Comparison of ENCODE assay signal across 11 cellular contexts in the genomic region with DNA sequence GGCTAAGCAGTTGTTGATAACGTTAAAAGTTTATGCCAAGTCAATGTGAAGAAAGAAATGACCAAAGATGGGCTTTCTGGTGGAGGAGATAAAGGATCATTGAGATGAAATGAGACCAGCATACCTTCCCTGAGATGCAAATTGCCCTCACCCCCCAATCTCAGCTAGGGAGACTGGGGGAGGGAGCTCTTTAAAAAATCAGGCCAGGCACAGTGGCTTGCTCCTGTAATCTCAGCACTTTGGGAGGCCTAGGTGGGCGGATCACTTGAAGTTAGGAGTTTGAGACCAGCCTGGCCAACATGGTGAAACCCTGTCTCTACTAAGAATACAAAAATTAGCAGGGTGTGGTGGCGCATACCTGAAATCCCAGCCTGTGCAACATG. TPM values are rescaled to one million over a fixed set of nuclear protein-coding genes. Genes with fewer than 3 reads are reported as not detected.
DNase-seq lines count a peak whose midpoint lies in the region; ATAC-seq and TF ChIP-seq lines count a peak whose summit lies in the region.
"Had no signal": no experiment of that assay in that cellular context is flagged by ENCODE, and none has a peak within 500 bp of the region (broad histone marks: within the 10 kb centered on the region; RNA-seq: fewer than 3 reads in every experiment).

No MANE protein-coding gene starts in this region.

- ATAC-seq in CD4-positive, alpha-beta T cell (ENCODE audit: poor library complexity), result no peak
- ATAC-seq in GM19463 (IDR thresholded peaks at IDR 0.05; ENCODE audit: unreplicated experiment), result peak; percentile 2
- no peak for ATAC-seq in effector memory CD8-positive, alpha-beta T cell (replicated peaks)
- ATAC-seq in HG03520 (IDR thresholded peaks at IDR 0.05; ENCODE audit: unreplicated experiment), result no peak

- H3K36me3 Mint-ChIP-seq in CD4-positive, alpha-beta T cell (ENCODE audit: low read depth), result no peaks in the 10 kb centered on the region
- H3K36me3 Mint-ChIP-seq in effector memory CD8-positive, alpha-beta T cell (ENCODE audit: insufficient read depth), result peaks cover 28% of the 10 kb centered on the region

- POLR2A ChIA-PET in CD4-positive, alpha-beta T cell (lab: Charles Lee), result interaction anchor here (0.8 to 4.7 kb wide), 19 partner anchors 10 to 387 kb away, joined by 3 to 70 read pairs (median 6); a partner anchor contains a TSS

- intact Hi-C loops in CD4-positive, alpha-beta T cell (cut with DNase I, micrococcal nuclease), result no loop called here

- CTCF ChIA-PET in CD4-positive, alpha-beta T cell (lab: Charles Lee), result interaction anchor here (0.6 to 12.1 kb wide), 3 partner anchors 12 to 75 kb away, joined by 3 to 117 read pairs (median 4); no protein-coding TSS in a partner anchor

- no peaks in the 10 kb centered on the region for H3K27me3 Mint-ChIP-seq in CD4-positive, alpha-beta T cell
- H3K27me3 Mint-ChIP-seq in effector memory CD8-positive, alpha-beta T cell, result no peaks in the 10 kb centered on the region

- H3K4me1 Mint-ChIP-seq in CD4-positive, alpha-beta T cell (ENCODE audit: low read depth), result peaks cover 40% of the 10 kb centered on the region
- H3K4me1 Mint-ChIP-seq in effector memory CD8-positive, alpha-beta T cell (ENCODE audit: low read depth in 2 of 2), result peaks cover 10 to 22% of the 10 kb centered on the region in 2 donors

- H3K4me3 Mint-ChIP-seq in CD4-positive, alpha-beta T cell, result peak overlapping the region; percentile 66
- H3K4me3 Mint-ChIP-seq in effector memory CD8-positive, alpha-beta T cell, result peak overlapping the region; percentile 72 to 85

- no peaks in the 10 kb centered on the region for H3K27me3 ChIP-seq in CD4-positive, alpha-beta T cell (ENCODE audit: control insufficient read depth, insufficient read depth, low read length)
- no peaks in the 10 kb centered on the region for H3K27me3 ChIP-seq in HL-60 (ENCODE audit: insufficient read depth, poor library complexity, severe bottlenecking)
- H3K27me3 ChIP-seq: tibial nerve had no signal

- H3K9me3 ChIP-seq in CD4-positive, alpha-beta T cell (ENCODE audit: control insufficient read depth, low read length), result no peaks in the 10 kb centered on the region
- H3K9me3 ChIP-seq: tibial nerve had no signal

- peak overlapping the region; percentile 89 for H3K27ac Mint-ChIP-seq in CD4-positive, alpha-beta T cell
- H3K27ac Mint-ChIP-seq in effector memory CD8-positive, alpha-beta T cell, result peak overlapping the region; percentile 94 to 99

- H3K4me3 ChIP-seq in HL-60 (replicated peaks; ENCODE audit: insufficient read depth, low read length), result no peak overlapping the region
- H3K4me3 ChIP-seq: tibial nerve had no signal

- H3K9me3 Mint-ChIP-seq in CD4-positive, alpha-beta T cell, result no peaks in the 10 kb centered on the region
- no peaks in the 10 kb centered on the region for H3K9me3 Mint-ChIP-seq in effector memory CD8-positive, alpha-beta T cell

- TF ChIP-seq CTCF in CD4-positive, alpha-beta T cell (IDR thresholded peaks at IDR 0.05), result no peak
- TF ChIP-seq CTCF in HL-60 (IDR thresholded peaks at IDR 0.05; ENCODE audit: insufficient read depth, low read length), result no peak

- DNase-seq in CD4-positive, alpha-beta T cell, result no peak
- no peak for DNase-seq in HL-60 (ENCODE audit: low read depth in 1 of 2, low spot score in 1 of 2)
- DNase-seq in effector memory CD8-positive, alpha-beta T cell, result no peak
- DNase-seq in COLO829 (ENCODE audit: low spot score), result no peak
- no peak for DNase-seq in NCI-H187 (lab: John Stamatoyannopoulos, UW)
- DNase-seq in GOT3 (lab: John Stamatoyannopoulos, UW), result no peak
- DNase-seq: DMS79, NCI-H2107 had no signal

- H3K27ac ChIP-seq in CD4-positive, alpha-beta T cell (ENCODE audit: low read depth, low read length), result peak overlapping the region; percentile 64
- H3K27ac ChIP-seq in HL-60 (replicated peaks), result peak overlapping the region; percentile 82

RNA-seq across cellular contexts. Expression of a gene that starts 30.9 kb away (rescaled TPM):
- 10 to 100 TPM; 72.4 to 78.0 TPM for total RNA-seq in CD4-positive, alpha-beta T cell

RNA-seq across cellular contexts. Expression of a gene that starts 34.6 kb away (rescaled TPM):
- 1,000 to 10,000 TPM; 1,969 to 2,001 TPM for total RNA-seq in CD4-positive, alpha-beta T cell

RNA-seq across cellular contexts. Expression of a gene that starts 59.2 kb away (rescaled TPM):
- total RNA-seq in CD4-positive, alpha-beta T cell, result 100 to 1,000 TPM; 166 to 170 TPM
